17 cellular contexts compared by ENCODE assay signal in genomic region chr1:181592261-181592859, GRCh38.
"Had no signal": no experiment of that assay in that cellular context is flagged by ENCODE, and none has a peak within 500 bp of the region (broad histone marks: within the 10 kb centered on the region; RNA-seq: fewer than 3 reads in every experiment).

No MANE protein-coding gene starts in this region.

- H3K4me3 Mint-ChIP-seq: activated CD4-positive, alpha-beta T cell treated with anti-CD3 and anti-CD28 coated beads, Interleukin-2, amount 10 ng/mL, durations not matched to agents 24 days and 14 days; activated CD8-positive, alpha-beta T cell treated with anti-CD3 and anti-CD28 coated beads, Interleukin-2, amount 10 ng/mL, durations not matched to agents 7 days and 5 days; activated naive CD8-positive, alpha-beta T cell treated with anti-CD3 and anti-CD28 coated beads, Interleukin-2, amount 10 ng/mL, durations not matched to agents 7 days and 5 days; activated T-cell treated with anti-CD3 and anti-CD28 coated beads, Interleukin-2, amount 50 U/mL, for 24 hours; dendritic cell treated with granulocyte-macrophage colony-stimulating factor and Interleukin-4, amounts not matched to agents 40 ng/mL and 50 ng/mL, for 4 days had no signal

- DNase-seq: activated CD4-positive, alpha-beta T cell treated with anti-CD3 and anti-CD28 coated beads, Interleukin-2, amount 10 ng/mL, durations not matched to agents 24 days and 14 days; activated CD8-positive, alpha-beta T cell treated with anti-CD3 and anti-CD28 coated beads, Interleukin-2, amount 10 ng/mL, durations not matched to agents 7 days and 5 days; activated naive CD4-positive, alpha-beta T cell treated with Interleukin-2 at 50 U/mL for 16 hours; activated naive CD8-positive, alpha-beta T cell treated with anti-CD3 and anti-CD28 coated beads, Interleukin-2, amount 10 ng/mL, durations not matched to agents 7 days and 5 days; activated T-cell treated with anti-CD3 and anti-CD28 coated beads, Interleukin-2, amount 50 U/mL, for 24 hours; amygdala; effector CD8-positive, alpha-beta T cell; heart right ventricle; left colon; lower lobe of right lung; midbrain; stimulated activated CD8-positive, alpha-beta memory T cell treated with anti-CD3 and anti-CD28 coated beads, Interleukin-4, amount 100 ng/mL, for 48 hours; stimulated activated naive CD4-positive, alpha-beta T cell; T1000; upper lobe of right lung had no signal

- H3K27ac Mint-ChIP-seq: activated CD4-positive, alpha-beta T cell treated with anti-CD3 and anti-CD28 coated beads, Interleukin-2, amount 10 ng/mL, durations not matched to agents 24 days and 14 days; activated CD8-positive, alpha-beta T cell treated with anti-CD3 and anti-CD28 coated beads, Interleukin-2, amount 10 ng/mL, durations not matched to agents 7 days and 5 days; activated naive CD8-positive, alpha-beta T cell treated with anti-CD3 and anti-CD28 coated beads, Interleukin-2, amount 10 ng/mL, durations not matched to agents 7 days and 5 days; activated T-cell treated with anti-CD3 and anti-CD28 coated beads, Interleukin-2, amount 50 U/mL, for 24 hours; activated T-helper 2 cell treated with anti-CD3 and anti-CD28 coated beads, Interferon-gamma antibody, Interleukin-2, Interleukin-4, amounts not matched to agents 10 μg/mL and 5 μg/mL and 100 μg/mL, durations not matched to agents 14 hours and 24 hours and 36 hours; dendritic cell treated with granulocyte-macrophage colony-stimulating factor and Interleukin-4, amounts not matched to agents 40 ng/mL and 50 ng/mL, for 4 days had no signal

- H3K36me3 Mint-ChIP-seq: activated naive CD8-positive, alpha-beta T cell treated with anti-CD3 and anti-CD28 coated beads, Interleukin-2, amount 10 ng/mL, durations not matched to agents 7 days and 5 days had no signal

- H3K4me1 Mint-ChIP-seq: activated CD4-positive, alpha-beta T cell treated with anti-CD3 and anti-CD28 coated beads, Interleukin-2, amount 10 ng/mL, durations not matched to agents 24 days and 14 days; activated naive CD8-positive, alpha-beta T cell treated with anti-CD3 and anti-CD28 coated beads, Interleukin-2, amount 10 ng/mL, durations not matched to agents 7 days and 5 days had no signal

- H3K9me3 Mint-ChIP-seq: activated CD4-positive, alpha-beta T cell treated with anti-CD3 and anti-CD28 coated beads, Interleukin-2, amount 10 ng/mL, durations not matched to agents 24 days and 14 days; activated naive CD8-positive, alpha-beta T cell treated with anti-CD3 and anti-CD28 coated beads, Interleukin-2, amount 10 ng/mL, durations not matched to agents 7 days and 5 days; activated T-helper 2 cell treated with anti-CD3 and anti-CD28 coated beads, Interferon-gamma antibody, Interleukin-2, Interleukin-4, amounts not matched to agents 10 μg/mL and 5 μg/mL and 100 μg/mL, durations not matched to agents 14 hours and 24 hours and 36 hours had no signal

- ATAC-seq: activated CD8-positive, alpha-beta T cell treated with anti-CD3 and anti-CD28 coated beads, Interleukin-2, amount 10 ng/mL, durations not matched to agents 7 days and 5 days; heart right ventricle; left colon; lower lobe of right lung; upper lobe of right lung had no signal
